Comparison of ENCODE assay signal across 1 cellular context in the genomic region with DNA sequence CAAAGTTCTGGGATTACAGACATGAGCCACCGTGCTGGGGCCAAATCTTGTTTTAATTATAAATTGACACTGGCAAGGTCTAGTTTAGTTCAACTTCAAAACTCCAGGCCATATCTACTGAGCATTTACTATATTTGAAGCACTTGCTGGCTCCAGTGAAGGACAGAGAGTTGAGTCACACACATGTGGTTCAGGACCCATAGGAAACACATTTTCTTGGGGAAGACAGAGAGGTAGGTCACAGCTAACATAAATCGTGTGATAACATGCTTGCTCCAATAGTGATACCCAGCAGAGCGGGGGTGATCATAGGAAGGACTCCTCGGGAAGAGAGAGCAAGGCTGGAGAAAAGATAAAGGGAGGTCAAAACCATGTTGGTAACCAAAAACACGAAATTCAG.
TF ChIP-seq lines count a peak whose summit lies in the region.

No MANE protein-coding gene starts in this region.

TF ChIP-seq in endothelial cell of umbilical vein, 7 proteins besides CTCF, POLR2A, EP300 and RAD21:
- no peak for TF ChIP-seq JUN (IDR thresholded peaks at IDR 0.05; ENCODE audit: borderline replicate concordance, insufficient read depth, insufficient read length, low read depth)
- TF ChIP-seq EZH2 (IDR thresholded peaks at IDR 0.05; ENCODE audit: borderline replicate concordance, low read depth, low read length, severe bottlenecking), result no peak
- no peak for TF ChIP-seq MAX (IDR thresholded peaks at IDR 0.05; ENCODE audit: insufficient read depth, insufficient read length)
- no peak for TF ChIP-seq POLR2AphosphoS5 (IDR thresholded peaks at IDR 0.05; ENCODE audit: insufficient read depth, low read depth, low read length)
- no peak for TF ChIP-seq FOS (IDR thresholded peaks at IDR 0.05; ENCODE audit: borderline replicate concordance, insufficient read depth, low read length)
- no peak for TF ChIP-seq GATA2 (IDR thresholded peaks at IDR 0.05; ENCODE audit: insufficient read depth, insufficient read length, low read depth, low read length)
- no peak for TF ChIP-seq MYC (IDR thresholded peaks at IDR 0.05; ENCODE audit: low read depth, low read length)
